25 cellular contexts compared by ENCODE assay signal in the genomic region with DNA sequence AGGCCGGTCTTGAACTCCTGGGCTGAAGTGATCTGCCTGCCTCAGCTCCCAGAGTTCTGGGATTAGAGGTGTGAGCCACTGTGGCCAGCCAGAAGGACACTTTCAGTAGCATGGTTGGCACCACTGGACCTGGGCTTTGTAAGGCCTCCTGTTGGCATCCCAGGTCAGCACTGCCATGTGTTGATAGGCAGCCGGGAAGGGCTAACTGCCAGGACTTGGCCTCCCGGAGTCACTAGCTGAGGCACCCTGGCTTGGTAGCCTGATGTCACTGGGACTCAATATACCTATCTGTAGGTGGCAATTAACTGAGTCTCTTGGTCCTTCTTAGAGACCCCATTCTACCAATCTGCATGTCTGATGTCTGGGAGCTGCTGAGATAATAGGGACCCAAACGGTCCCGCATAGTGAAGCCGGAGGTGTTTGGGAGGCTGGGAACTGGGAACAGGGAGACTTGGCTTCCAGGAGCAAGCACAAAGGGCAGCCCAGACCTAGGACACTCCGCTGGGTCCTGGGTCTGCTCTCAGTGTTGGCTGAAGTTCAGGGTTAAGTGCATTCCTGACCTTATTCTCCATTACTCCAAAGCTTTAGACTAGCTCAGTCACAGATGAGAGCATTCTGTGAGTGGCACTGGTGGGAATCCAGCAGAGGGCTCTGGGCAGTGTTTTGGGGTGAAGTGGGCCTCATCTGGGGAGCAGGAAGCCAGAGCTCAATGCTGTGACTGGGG. TPM values are rescaled to one million over a fixed set of nuclear protein-coding genes. Genes with fewer than 3 reads are reported as not detected.
DNase-seq lines count a peak whose midpoint lies in the region; ATAC-seq, FAIRE-seq and TF ChIP-seq lines count a peak whose summit lies in the region.
"Had no signal": no experiment of that assay in that cellular context is flagged by ENCODE, and none has a peak within 500 bp of the region (broad histone marks: within the 10 kb centered on the region; RNA-seq: fewer than 3 reads in every experiment).

No MANE protein-coding gene starts in this region.

- WGBS in GM12878 (ENCODE audit: insufficient coverage, insufficient replicate concordance, low lambda C conversion rate, missing lambda C conversion rate): 94% methylated on average over 7 of the region's 7 CpGs

- no peak for TF ChIP-seq EP300 in GM12878 (IDR thresholded peaks at IDR 0.05; ENCODE audit: borderline replicate concordance in 1 of 2, control insufficient read depth in 1 of 2, low read depth in 2 of 2, low read length in 2 of 2)

- no peak for ATAC-seq in activated naive CD4-positive, alpha-beta T cell treated with anti-CD3 and anti-CD28 coated beads, Interleukin-2, amount 50 U/mL, for 72 hours
- no peak for ATAC-seq in GM12878
- ATAC-seq: upper lobe of right lung had no signal

- BruUV-seq in GM12878 (replicated peaks; lab: Mats Ljungman, UMichigan): TSS peak; percentile 56

- H3K79me2 ChIP-seq in Loucy (ENCODE audit: insufficient read depth, low read length) (peaks cover 6% of the 10 kb centered on the region; the same call in 1 of the 2 replicates), GM12878 (ENCODE audit: control insufficient read depth, insufficient read depth, low read length) (no peaks in the 10 kb centered on the region)

- H3K4me2 ChIP-seq in Loucy (ENCODE audit: low read depth, low read length, poor library complexity, severe bottlenecking) (peak overlapping the region; percentile 9), GM12878 (ENCODE audit: control insufficient read depth, insufficient read depth) (no peak overlapping the region)

- TF ChIP-seq CTCF in Loucy (conservative IDR thresholded peaks at IDR 0.05; ENCODE audit: low read length) (no peak), GM12878 (IDR thresholded peaks at IDR 0.05 in 2 of 3, conservative IDR thresholded peaks at IDR 0.05 in 1 of 3; ENCODE audit: control insufficient read depth in 2 of 3, extremely low read depth in 1 of 3, insufficient read depth in 1 of 3, low read depth in 3 of 3, low read length in 3 of 3) (no peak), neural crest cell (conservative IDR thresholded peaks at IDR 0.05) (no peak)

- H3K36me3 ChIP-seq in Loucy (ENCODE audit: insufficient read depth, low read length): no peaks in the 10 kb centered on the region
- no peaks in the 10 kb centered on the region for H3K36me3 ChIP-seq in GM12878 (ENCODE audit: control insufficient read depth in 2 of 2, insufficient read depth in 2 of 2, low read length in 1 of 2)
- H3K36me3 ChIP-seq: MG63, upper lobe of right lung, WERI-Rb-1 had no signal

- H3K27me3 ChIP-seq in Loucy (ENCODE audit: insufficient read depth, low read length, poor library complexity, severe bottlenecking) (no peaks in the 10 kb centered on the region), GM12878 (replicated peaks in 1 of 2; ENCODE audit: control insufficient read depth in 2 of 2, insufficient read depth in 2 of 2, low read length in 1 of 2) (no peaks in the 10 kb centered on the region)
- H3K27me3 ChIP-seq: dorsolateral prefrontal cortex, MG63, upper lobe of right lung had no signal

- H3K4me3 ChIP-seq in Loucy (ENCODE audit: low read length, poor library complexity, severe bottlenecking) (no peak overlapping the region), GM12878 (no peak overlapping the region)
- H3K4me3 ChIP-seq: dorsolateral prefrontal cortex, GM23248, MG63, upper lobe of right lung had no signal

- peak; percentile 26 for DNase-seq in activated naive CD4-positive, alpha-beta T cell treated with anti-CD3 and anti-CD28 coated beads for 36 hours
- DNase-seq in activated naive CD4-positive, alpha-beta T cell treated with anti-CD3 and anti-CD28 coated beads, Interleukin-2, amount 50 U/mL, for 72 hours (ENCODE audit: low spot score in 2 of 2): no peak
- no peak for DNase-seq in GM12878 (ENCODE audit: low read depth, low spot score)
- DNase-seq in neural crest cell (ENCODE audit: low read depth, low spot score): no peak
- DNase-seq in NCI-H1105 (lab: John Stamatoyannopoulos, UW): no peak
- no peak for DNase-seq in putamen (ENCODE audit: low spot score)
- DNase-seq in NCI-H146 treated with DMSO at 0.1 percent for 48 hours (lab: John Stamatoyannopoulos, UW; ENCODE audit: unreplicated experiment): no peak
- DNase-seq: ACHN; activated naive CD4-positive, alpha-beta T cell; dorsolateral prefrontal cortex; foreskin melanocyte; GM23248; kidney glomerular epithelial cell; MG63; NCI-H187 treated with DMSO at 0.1 percent for 48 hours; NCI-H446 treated with DMSO at 0.1 percent for 48 hours; retina; stimulated activated naive CD4-positive, alpha-beta T cell treated with Interleukin-2 at 50 U/mL for 16 hours; upper lobe of right lung; WERI-Rb-1 had no signal

- peak overlapping the region; percentile 78 for H3K27ac Mint-ChIP-seq in activated naive CD4-positive, alpha-beta T cell treated with anti-CD3 and anti-CD28 coated beads for 36 hours
- H3K27ac Mint-ChIP-seq in activated naive CD4-positive, alpha-beta T cell treated with anti-CD3 and anti-CD28 coated beads, Interleukin-2, amount 50 U/mL, for 72 hours: peak overlapping the region in 1 of 2 donors; percentile 75
- no peak overlapping the region for H3K27ac Mint-ChIP-seq in neural crest cell (ENCODE audit: unreplicated experiment)
- H3K27ac Mint-ChIP-seq: mesothelial cell of epicardium had no signal

- TF ChIP-seq RAD21 in GM12878 (IDR thresholded peaks at IDR 0.05; ENCODE audit: insufficient read depth, low read depth, low read length): no peak

- POLR2A ChIA-PET in GM12878 (lab: Charles Lee): interaction anchor here (0.6 kb wide), 1 partner anchor 29 kb away, joined by 3 read pairs; no protein-coding TSS in a partner anchor

- in situ Hi-C loops in GM12878 (cut with MboI): no loop called here

- CTCF ChIA-PET in activated naive CD4-positive, alpha-beta T cell treated with anti-CD3 and anti-CD28 coated beads for 36 hours (lab: Charles Lee): no interaction called here
- CTCF ChIA-PET in GM12878 (lab: Yijun Ruan, JAX): interaction anchor here (0.6 kb wide), 1 partner anchor 75 kb away, joined by 3 read pairs; no protein-coding TSS in a partner anchor

- no peaks in the 10 kb centered on the region for H3K9me3 ChIP-seq in Loucy (ENCODE audit: insufficient read depth, low read depth, low read length)
- no peaks in the 10 kb centered on the region for H3K9me3 ChIP-seq in GM12878 (replicated peaks; ENCODE audit: control insufficient read depth, insufficient read depth, low read length)
- H3K9me3 ChIP-seq: MG63, upper lobe of right lung had no signal

- no peaks in the 10 kb centered on the region for H3F3A ChIP-seq in Loucy (ENCODE audit: low read depth)

- TF ChIP-seq POLR2A in GM12878 (IDR thresholded peaks at IDR 0.05; ENCODE audit: low read depth, low read length): no peak

- peaks cover 30% of the 10 kb centered on the region for H3K4me1 Mint-ChIP-seq in activated naive CD4-positive, alpha-beta T cell treated with anti-CD3 and anti-CD28 coated beads for 36 hours (ENCODE audit: low read depth)
- H3K4me1 Mint-ChIP-seq in neural crest cell: peaks cover 14% of the 10 kb centered on the region

- H3K9me3 Mint-ChIP-seq in activated naive CD4-positive, alpha-beta T cell treated with anti-CD3 and anti-CD28 coated beads for 36 hours: no peaks in the 10 kb centered on the region
- peaks cover 0 to 3% of the 10 kb centered on the region in 2 donors for H3K9me3 Mint-ChIP-seq in activated naive CD4-positive, alpha-beta T cell treated with anti-CD3 and anti-CD28 coated beads, Interleukin-2, amount 50 U/mL, for 72 hours
- H3K9me3 Mint-ChIP-seq in neural crest cell: no peaks in the 10 kb centered on the region

- H3K4me1 ChIP-seq in Loucy (ENCODE audit: insufficient read depth, low read length, poor library complexity, severe bottlenecking) (peaks cover 23% of the 10 kb centered on the region), GM12878 (ENCODE audit: control insufficient read depth, insufficient read depth, low read length) (peaks cover 18% of the 10 kb centered on the region)

- no peaks in the 10 kb centered on the region for H3K27me3 Mint-ChIP-seq in activated naive CD4-positive, alpha-beta T cell treated with anti-CD3 and anti-CD28 coated beads for 36 hours (ENCODE audit: low read depth)
- peaks cover 4% of the 10 kb centered on the region for H3K27me3 Mint-ChIP-seq in neural crest cell (ENCODE audit: low read depth)

- intact Hi-C loops in activated naive CD4-positive, alpha-beta T cell treated with anti-CD3 and anti-CD28 coated beads for 36 hours (cut with micrococcal nuclease): loop anchor here (5.0 to 10.0 kb wide), 6 partner anchors 232 to 1361 kb away; a partner anchor contains a TSS
- intact Hi-C loops in GM12878 (cut with micrococcal nuclease; ENCODE audit: unreplicated experiment): no loop called here

- SMC1A ChIA-PET in GM12878 (lab: Charles Lee; ENCODE audit: uncharacterized antibody, unreplicated experiment): no interaction called here

- H4K20me1 ChIP-seq in Loucy (ENCODE audit: insufficient read depth, low read length, poor library complexity, severe bottlenecking) (no peaks in the 10 kb centered on the region), GM12878 (ENCODE audit: control insufficient read depth, insufficient read depth) (no peaks in the 10 kb centered on the region)

- H3K9me2 ChIP-seq in Loucy (replicated peaks; ENCODE audit: low read depth, low read length): no peaks in the 10 kb centered on the region

- FAIRE-seq in GM12878 (lab: Jason Lieb, UNC): no peak

- H3K27ac ChIP-seq in GM12878 (ENCODE audit: control insufficient read depth, insufficient read depth): no peak overlapping the region
- H3K27ac ChIP-seq: epithelial cell of prostate, GM23248, RWPE1, upper lobe of right lung, WERI-Rb-1 had no signal

- H2AFZ ChIP-seq in Loucy (ENCODE audit: low read length): no peak overlapping the region
- H2AFZ ChIP-seq in GM12878 (ENCODE audit: control insufficient read depth, low read depth, low read length): no peak overlapping the region
- H2AFZ ChIP-seq: GM23248 had no signal

- no peak overlapping the region for H3K4me3 Mint-ChIP-seq in activated naive CD4-positive, alpha-beta T cell treated with anti-CD3 and anti-CD28 coated beads for 36 hours
- peak overlapping the region; percentile 39 for H3K4me3 Mint-ChIP-seq in neural crest cell
- H3K4me3 Mint-ChIP-seq: CD14-positive monocyte, mesothelial cell of epicardium had no signal

- RAD21 ChIA-PET in GM12878 (lab: Charles Lee; ENCODE audit: unreplicated experiment): no interaction called here

- H3K9ac ChIP-seq in Loucy (ENCODE audit: low read depth, low read length, poor library complexity, severe bottlenecking) (no peak overlapping the region), GM12878 (ENCODE audit: control insufficient read depth, insufficient read depth, low read length) (no peak overlapping the region)
- H3K9ac ChIP-seq: GM23248 had no signal

- peaks cover 1% of the 10 kb centered on the region for H3K36me3 Mint-ChIP-seq in activated naive CD4-positive, alpha-beta T cell treated with anti-CD3 and anti-CD28 coated beads for 36 hours (ENCODE audit: low read depth)
- H3K36me3 Mint-ChIP-seq in activated naive CD4-positive, alpha-beta T cell treated with anti-CD3 and anti-CD28 coated beads, Interleukin-2, amount 50 U/mL, for 72 hours: peaks cover 0 to 6% of the 10 kb centered on the region in 2 donors
- H3K36me3 Mint-ChIP-seq in neural crest cell (ENCODE audit: low read depth): no peaks in the 10 kb centered on the region
- H3K36me3 Mint-ChIP-seq: mesothelial cell of epicardium had no signal

RNA-seq across cellular contexts. Expression of a gene that starts 2.6 kb away (rescaled TPM):
- total RNA-seq in activated naive CD4-positive, alpha-beta T cell treated with anti-CD3 and anti-CD28 coated beads for 36 hours: 10 to 100 TPM; 17.7 TPM
- 10 to 100 TPM; 12.5 to 13.0 TPM for total RNA-seq in activated naive CD4-positive, alpha-beta T cell treated with anti-CD3 and anti-CD28 coated beads, Interleukin-2, amount 50 U/mL, for 72 hours
- 14.5 and 17.5 TPM in 2 replicates for total RNA-seq in GM12878 (2013; cell fraction: nucleolus; rRNA removed)
- total RNA-seq in GM12878 (2014; rRNA removed): 5.9 and 6.9 TPM in 2 replicates
- total RNA-seq in GM12878 (2014; rRNA removed; fragmentation: Illumina TruSeq; extraction: Trizol): 5.3 and 5.6 TPM in 2 replicates
- total RNA-seq in GM12878 (2021): 6.5 and 7.6 TPM in 2 replicates
- 6.5 TPM for polyA plus RNA-seq in GM12878 (2011; ENCODE audit: low read depth)
- polyA plus RNA-seq in GM12878 (2011; rRNA removed): 8.3 and 9.7 TPM in 2 replicates
- 11.5 and 13.4 TPM in 2 replicates for polyA plus RNA-seq in GM12878 (2011; cell fraction: cytosol; rRNA removed)
- polyA plus RNA-seq in GM12878 (2011; cell fraction: nucleus; rRNA removed): 6.0 and 8.4 TPM in 2 replicates
- 8.0 and 8.1 TPM in 2 replicates for polyA plus RNA-seq in GM12878 (2012)
- 2.7 and 3.6 TPM in 2 replicates for polyA plus RNA-seq in GM12878 (2014; fragmentation: Illumina TruSeq; extraction: Trizol)
- 1 to 10 TPM in 1 of 2 experiments, under 1 TPM in 1; 0.79 to 2.1 TPM for polyA plus RNA-seq in GM12878 (2014; fragmentation: Nextera tagmentation; extraction: Ambion mirVana)
- 9.8 and 10.7 TPM in 2 replicates for polyA plus RNA-seq in GM12878 (2014; rRNA removed)
- polyA plus RNA-seq in GM12878 (2016; fragmentation: Nextera tagmentation; extraction: Ambion mirVana): 1 to 10 TPM; 7.7 to 9.3 TPM
- polyA minus RNA-seq in GM12878 (2011; rRNA and poly(A)+ RNA removed): 4.5 and 8.5 TPM in 2 replicates
- polyA minus RNA-seq in GM12878 (2011; cell fraction: cytosol; rRNA and poly(A)+ RNA removed): 1.1 and 1.5 TPM in 2 replicates
- polyA minus RNA-seq in GM12878 (2011; cell fraction: nucleus; rRNA and poly(A)+ RNA removed): 2.4 and 3.1 TPM in 2 replicates
- 8.0 and 8.8 TPM in 2 replicates for total RNA-seq in neural crest cell

RNA-seq across cellular contexts. Expression of a gene that starts 14.4 kb away (rescaled TPM):
- not detected for total RNA-seq in activated naive CD4-positive, alpha-beta T cell treated with anti-CD3 and anti-CD28 coated beads for 36 hours
- not detected for total RNA-seq in activated naive CD4-positive, alpha-beta T cell treated with anti-CD3 and anti-CD28 coated beads, Interleukin-2, amount 50 U/mL, for 72 hours
- total RNA-seq in GM12878 (2013; cell fraction: nucleolus; rRNA removed): not detected in 2 replicates
- total RNA-seq in GM12878 (2014; rRNA removed): not detected in 2 replicates
- total RNA-seq in GM12878 (2014; rRNA removed; fragmentation: Illumina TruSeq; extraction: Trizol): not detected in 2 replicates
- total RNA-seq in GM12878 (2021): not detected in 2 replicates
- not detected for polyA plus RNA-seq in GM12878 (2011; ENCODE audit: low read depth)
- polyA plus RNA-seq in GM12878 (2011; rRNA removed): not detected in 2 replicates
- polyA plus RNA-seq in GM12878 (2011; cell fraction: cytosol; rRNA removed): not detected in 2 replicates
- not detected in 2 replicates for polyA plus RNA-seq in GM12878 (2011; cell fraction: nucleus; rRNA removed)
- 0.04 TPM in 1 of 2 replicates, not detected in the other for polyA plus RNA-seq in GM12878 (2012)
- polyA plus RNA-seq in GM12878 (2014; fragmentation: Illumina TruSeq; extraction: Trizol): not detected in 2 replicates
- polyA plus RNA-seq in GM12878 (2014; fragmentation: Nextera tagmentation; extraction: Ambion mirVana): not detected
- polyA plus RNA-seq in GM12878 (2014; rRNA removed): not detected in 2 replicates
- not detected for polyA plus RNA-seq in GM12878 (2016; fragmentation: Nextera tagmentation; extraction: Ambion mirVana)
- polyA minus RNA-seq in GM12878 (2011; rRNA and poly(A)+ RNA removed): not detected in 2 replicates
- not detected in 2 replicates for polyA minus RNA-seq in GM12878 (2011; cell fraction: cytosol; rRNA and poly(A)+ RNA removed)
- not detected in 2 replicates for polyA minus RNA-seq in GM12878 (2011; cell fraction: nucleus; rRNA and poly(A)+ RNA removed)
- total RNA-seq in neural crest cell: not detected in 2 replicates
- total RNA-seq: GM23248, mesothelial cell of epicardium, upper lobe of right lung had no signal
- polyA plus RNA-seq: CD14-positive monocyte, GM23248 had no signal

RNA-seq across cellular contexts. Expression of a gene that starts 45.5 kb away (rescaled TPM):
- 10 to 100 TPM; 37.4 to 41.6 TPM for total RNA-seq in activated naive CD4-positive, alpha-beta T cell treated with anti-CD3 and anti-CD28 coated beads for 36 hours
- 10 to 100 TPM; 24.2 to 39.3 TPM for total RNA-seq in activated naive CD4-positive, alpha-beta T cell treated with anti-CD3 and anti-CD28 coated beads, Interleukin-2, amount 50 U/mL, for 72 hours
- total RNA-seq in GM12878 (2013; cell fraction: nucleolus; rRNA removed): 0.79 and 3.2 TPM in 2 replicates
- total RNA-seq in GM12878 (2014; rRNA removed) (1.2 and 1.3 TPM in 2 replicates), GM12878 (2014; rRNA removed; fragmentation: Illumina TruSeq; extraction: Trizol) (1.4 and 1.5 TPM in 2 replicates), GM12878 (2021) (1.2 and 1.8 TPM in 2 replicates), neural crest cell (42.5 and 46.8 TPM in 2 replicates)
- 6.5 TPM for polyA plus RNA-seq in GM12878 (2011; ENCODE audit: low read depth)
- polyA plus RNA-seq in GM12878 (2011; rRNA removed) (9.8 and 12.2 TPM in 2 replicates), GM12878 (2014; fragmentation: Illumina TruSeq; extraction: Trizol) (1.1 and 1.4 TPM in 2 replicates), GM12878 (2014; fragmentation: Nextera tagmentation; extraction: Ambion mirVana) (1 to 10 TPM; 1.8 to 2.5 TPM), GM12878 (2014; rRNA removed) (1.4 and 1.6 TPM in 2 replicates), GM12878 (2016; fragmentation: Nextera tagmentation; extraction: Ambion mirVana) (1 to 10 TPM; 1.5 to 3.5 TPM)
- 4.3 and 5.0 TPM in 2 replicates for polyA plus RNA-seq in GM12878 (2011; cell fraction: cytosol; rRNA removed)
- polyA plus RNA-seq in GM12878 (2011; cell fraction: nucleus; rRNA removed): 2.7 and 4.0 TPM in 2 replicates
- 6.3 and 10.0 TPM in 2 replicates for polyA plus RNA-seq in GM12878 (2012)
- 3.7 and 5.0 TPM in 2 replicates for polyA minus RNA-seq in GM12878 (2011; rRNA and poly(A)+ RNA removed)
- polyA minus RNA-seq in GM12878 (2011; cell fraction: cytosol; rRNA and poly(A)+ RNA removed): 1.9 and 2.2 TPM in 2 replicates
- 1.1 TPM in 2 replicates for polyA minus RNA-seq in GM12878 (2011; cell fraction: nucleus; rRNA and poly(A)+ RNA removed)

Comparison
In these comparisons a context has a peak if more than half of its experiments do, and no peak if none do; other contexts are left out.
1. RNA of a gene that starts 45.5 kb away (total RNA-seq): 42.5 to 46.8 TPM in neural crest cell, 37.4 to 41.6 TPM in activated naive CD4-positive, alpha-beta T cell treated with anti-CD3 and anti-CD28 coated beads for 36 hours and 24.2 to 39.3 TPM in activated naive CD4-positive, alpha-beta T cell treated with anti-CD3 and anti-CD28 coated beads, Interleukin-2, amount 50 U/mL, for 72 hours; 0.79 to 3.2 TPM in GM12878; every median in the first group is over 4 times any median in the second.